Comparison of ENCODE assay signal across 9 cellular contexts in the genomic region with DNA sequence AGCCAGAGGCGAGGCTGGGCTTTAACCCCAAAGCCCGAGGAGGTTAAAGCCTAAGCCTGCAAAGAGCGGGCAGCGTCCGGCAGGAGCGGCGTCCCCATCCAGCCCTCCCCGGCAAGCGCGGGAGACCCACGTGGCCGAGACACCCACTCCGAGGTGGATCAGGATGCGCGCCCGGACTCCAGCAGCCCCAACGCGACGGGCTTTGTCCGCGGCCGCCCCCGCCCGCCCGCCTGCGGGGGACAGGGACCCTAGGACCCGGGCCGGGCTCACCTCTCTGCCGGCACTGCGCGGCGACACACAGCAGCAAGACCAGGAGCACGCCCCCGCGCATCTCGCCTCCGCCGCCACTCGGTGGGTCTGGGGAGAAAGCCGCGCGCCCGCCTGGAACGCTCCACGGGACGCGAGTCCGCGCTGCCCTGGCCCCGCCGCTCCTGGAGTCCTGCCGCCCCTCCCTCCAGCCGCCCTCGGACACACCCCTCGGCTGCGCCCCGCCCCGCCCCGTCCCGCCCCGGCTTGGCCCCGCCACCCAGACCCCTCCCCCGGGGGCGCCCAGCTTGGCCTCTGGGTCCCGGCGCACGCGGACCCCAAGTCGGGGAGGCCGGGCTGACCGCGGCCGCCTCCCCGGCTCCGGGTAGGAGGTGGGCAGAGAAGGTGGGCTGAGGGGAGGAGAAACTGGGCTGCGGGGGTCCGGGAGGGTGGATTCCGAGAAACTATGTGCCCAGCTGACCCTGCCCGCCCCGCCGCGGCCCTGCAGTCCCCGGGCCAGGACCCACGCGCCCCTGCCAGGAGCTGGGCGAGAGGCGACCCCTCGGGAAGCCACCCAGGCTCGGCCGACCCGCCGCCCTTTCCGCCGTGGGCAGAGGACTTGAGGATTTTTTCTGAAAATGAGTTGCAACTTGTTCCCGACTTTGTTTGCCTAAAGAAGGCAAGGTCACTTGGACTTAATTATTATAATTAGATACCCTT. TPM values are rescaled to one million over a fixed set of nuclear protein-coding genes. Genes with fewer than 3 reads are reported as not detected.
DNase-seq lines count a peak whose midpoint lies in the region; ATAC-seq and TF ChIP-seq lines count a peak whose summit lies in the region.
"Had no signal": no experiment of that assay in that cellular context is flagged by ENCODE, and none has a peak within 500 bp of the region (broad histone marks: within the 10 kb centered on the region; RNA-seq: fewer than 3 reads in every experiment).

A gene with protein sequence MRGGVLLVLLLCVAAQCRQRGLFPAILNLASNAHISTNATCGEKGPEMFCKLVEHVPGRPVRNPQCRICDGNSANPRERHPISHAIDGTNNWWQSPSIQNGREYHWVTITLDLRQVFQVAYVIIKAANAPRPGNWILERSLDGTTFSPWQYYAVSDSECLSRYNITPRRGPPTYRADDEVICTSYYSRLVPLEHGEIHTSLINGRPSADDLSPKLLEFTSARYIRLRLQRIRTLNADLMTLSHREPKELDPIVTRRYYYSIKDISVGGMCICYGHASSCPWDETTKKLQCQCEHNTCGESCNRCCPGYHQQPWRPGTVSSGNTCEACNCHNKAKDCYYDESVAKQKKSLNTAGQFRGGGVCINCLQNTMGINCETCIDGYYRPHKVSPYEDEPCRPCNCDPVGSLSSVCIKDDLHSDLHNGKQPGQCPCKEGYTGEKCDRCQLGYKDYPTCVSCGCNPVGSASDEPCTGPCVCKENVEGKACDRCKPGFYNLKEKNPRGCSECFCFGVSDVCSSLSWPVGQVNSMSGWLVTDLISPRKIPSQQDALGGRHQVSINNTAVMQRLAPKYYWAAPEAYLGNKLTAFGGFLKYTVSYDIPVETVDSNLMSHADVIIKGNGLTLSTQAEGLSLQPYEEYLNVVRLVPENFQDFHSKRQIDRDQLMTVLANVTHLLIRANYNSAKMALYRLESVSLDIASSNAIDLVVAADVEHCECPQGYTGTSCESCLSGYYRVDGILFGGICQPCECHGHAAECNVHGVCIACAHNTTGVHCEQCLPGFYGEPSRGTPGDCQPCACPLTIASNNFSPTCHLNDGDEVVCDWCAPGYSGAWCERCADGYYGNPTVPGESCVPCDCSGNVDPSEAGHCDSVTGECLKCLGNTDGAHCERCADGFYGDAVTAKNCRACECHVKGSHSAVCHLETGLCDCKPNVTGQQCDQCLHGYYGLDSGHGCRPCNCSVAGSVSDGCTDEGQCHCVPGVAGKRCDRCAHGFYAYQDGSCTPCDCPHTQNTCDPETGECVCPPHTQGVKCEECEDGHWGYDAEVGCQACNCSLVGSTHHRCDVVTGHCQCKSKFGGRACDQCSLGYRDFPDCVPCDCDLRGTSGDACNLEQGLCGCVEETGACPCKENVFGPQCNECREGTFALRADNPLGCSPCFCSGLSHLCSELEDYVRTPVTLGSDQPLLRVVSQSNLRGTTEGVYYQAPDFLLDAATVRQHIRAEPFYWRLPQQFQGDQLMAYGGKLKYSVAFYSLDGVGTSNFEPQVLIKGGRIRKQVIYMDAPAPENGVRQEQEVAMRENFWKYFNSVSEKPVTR (N-terminal part only) (minus strand): TSS at position 408 of the 966 bp plus-strand sequence. CDS start 77 bp downstream, at position 331.

- intact Hi-C loops in prostate gland (cut with DNase I), result no loop called here

- H3K27ac Mint-ChIP-seq in stimulated activated effector memory CD8-positive, alpha-beta T cell treated with anti-CD3 and anti-CD28 coated beads, Interleukin-12 subunit alpha, Interleukin-12 subunit beta, amount 100 ng/mL, for 72 hours, result no peak within 1 kb of the TSS

- no peak for TF ChIP-seq EP300 in gastroesophageal sphincter (IDR thresholded peaks at IDR 0.05)

- no peak within 1 kb of the TSS for H3K4me3 Mint-ChIP-seq in stimulated activated effector memory CD8-positive, alpha-beta T cell treated with anti-CD3 and anti-CD28 coated beads, Interleukin-12 subunit alpha, Interleukin-12 subunit beta, amount 100 ng/mL, for 72 hours

- H3K36me3 ChIP-seq in gastroesophageal sphincter, result no peaks in the 10 kb centered on the region
- H3K36me3 ChIP-seq in prostate gland, result no peaks in the 10 kb centered on the region
- H3K36me3 ChIP-seq in effector memory CD4-positive, alpha-beta T cell (ENCODE audit: control insufficient read depth, insufficient read depth, low read length), result no peaks in the 10 kb centered on the region

- DNase-seq in EL (peak; percentile 38), SK-MEL-5 (ENCODE audit: low read depth, low spot score) (peak; percentile 77), prostate gland (ENCODE audit: low spot score) (no peak), amniotic stem cell (lab: John Stamatoyannopoulos, UW) (no peak)
- no peak for DNase-seq in stimulated activated effector memory CD8-positive, alpha-beta T cell treated with anti-CD3 and anti-CD28 coated beads, Interleukin-12 subunit alpha, Interleukin-12 subunit beta, amount 100 ng/mL, for 72 hours (ENCODE audit: low spot score in 2 of 2)
- no peak for DNase-seq in effector memory CD4-positive, alpha-beta T cell

- no peak for TF ChIP-seq POLR2A in gastroesophageal sphincter (IDR thresholded peaks at IDR 0.05)
- no peak for TF ChIP-seq POLR2A in prostate gland (IDR thresholded peaks at IDR 0.05)

- WGBS in gastroesophageal sphincter (ENCODE audit: low coverage in 1 of 2), 2 donors, result 33 to 40% methylated on average over 2 to 7 of the region's 95 CpGs
- 2% methylated on average over 63 of the region's 95 CpGs for WGBS in prostate gland

- H3K36me3 Mint-ChIP-seq in stimulated activated effector memory CD8-positive, alpha-beta T cell treated with anti-CD3 and anti-CD28 coated beads, Interleukin-12 subunit alpha, Interleukin-12 subunit beta, amount 100 ng/mL, for 72 hours, result no peaks in the 10 kb centered on the region

- H3K4me3 ChIP-seq in gastroesophageal sphincter, result peak within 1 kb of the TSS; percentile 3 to 52
- H3K4me3 ChIP-seq in prostate gland, result peak within 1 kb of the TSS; percentile 25 to 39
- H3K4me3 ChIP-seq in effector memory CD4-positive, alpha-beta T cell (ENCODE audit: insufficient read depth, low read depth, low read length, poor library complexity, severe bottlenecking), result no peak within 1 kb of the TSS

- in situ Hi-C loops in SK-MEL-5 (cut with HindIII; ENCODE audit: low pct_unique_long_range_greater_than_20kb, low sequenced_read_pairs), result no loop called here

- peaks cover 10% of the 10 kb centered on the region for H3K9me3 Mint-ChIP-seq in stimulated activated effector memory CD8-positive, alpha-beta T cell treated with anti-CD3 and anti-CD28 coated beads, Interleukin-12 subunit alpha, Interleukin-12 subunit beta, amount 100 ng/mL, for 72 hours

- H3K4me1 ChIP-seq in gastroesophageal sphincter (peaks cover 0 to 24% (median 18%) of the 10 kb centered on the region in 3 donors), prostate gland (replicated peaks) (no peaks in the 10 kb centered on the region)
- no peaks in the 10 kb centered on the region for H3K4me1 ChIP-seq in effector memory CD4-positive, alpha-beta T cell (ENCODE audit: control insufficient read depth, insufficient read depth, low read length, poor library complexity, severe bottlenecking)

- peaks cover 68% of the 10 kb centered on the region for H3K27me3 ChIP-seq in gastroesophageal sphincter
- H3K27me3 ChIP-seq in prostate gland (replicated peaks; ENCODE audit: insufficient read depth), result no peaks in the 10 kb centered on the region
- H3K27me3 ChIP-seq in effector memory CD4-positive, alpha-beta T cell (replicated peaks; ENCODE audit: control insufficient read depth, insufficient read depth, low read length, poor library complexity, severe bottlenecking), result peaks cover 3% of the 10 kb centered on the region

- H3K27ac ChIP-seq in gastroesophageal sphincter (no peak within 1 kb of the TSS), prostate gland (no peak within 1 kb of the TSS)
- H3K27ac ChIP-seq in effector memory CD4-positive, alpha-beta T cell (ENCODE audit: insufficient read depth, low read length, poor library complexity, severe bottlenecking), result no peak within 1 kb of the TSS

- no peak for ATAC-seq in gastroesophageal sphincter
- no peak for ATAC-seq in stimulated activated effector memory CD8-positive, alpha-beta T cell treated with anti-CD3 and anti-CD28 coated beads, Interleukin-12 subunit alpha, Interleukin-12 subunit beta, amount 100 ng/mL, for 72 hours
- no peak for ATAC-seq in GM19035 (IDR thresholded peaks at IDR 0.05; ENCODE audit: unreplicated experiment)

- TF ChIP-seq CTCF in gastroesophageal sphincter (IDR thresholded peaks at IDR 0.05) (no peak), prostate gland (IDR thresholded peaks at IDR 0.05) (no peak)

- H3K9me3 ChIP-seq in gastroesophageal sphincter, result no peaks in the 10 kb centered on the region
- H3K9me3 ChIP-seq in prostate gland, result no peaks in the 10 kb centered on the region
- no peaks in the 10 kb centered on the region for H3K9me3 ChIP-seq in effector memory CD4-positive, alpha-beta T cell (ENCODE audit: control insufficient read depth, low read length)

- H3K4me1 Mint-ChIP-seq in stimulated activated effector memory CD8-positive, alpha-beta T cell treated with anti-CD3 and anti-CD28 coated beads, Interleukin-12 subunit alpha, Interleukin-12 subunit beta, amount 100 ng/mL, for 72 hours, result no peaks in the 10 kb centered on the region

RNA-seq across cellular contexts. Expression of the gene that starts here (rescaled TPM):
- total RNA-seq in SK-MEL-5 (2014; rRNA removed; shearing (Covaris generic)), result 116 and 131 TPM in 2 replicates
- 149 and 195 TPM in 2 replicates for polyA plus RNA-seq in SK-MEL-5 (2015; cell fraction: cytosol; rRNA removed)
- 323 and 397 TPM in 2 replicates for polyA plus RNA-seq in SK-MEL-5 (2015; cell fraction: nucleus; rRNA removed)
- total RNA-seq in gastroesophageal sphincter (1 to 10 TPM in 1 of 4 donors, under 1 TPM in 3; under 0.01 to 1.0 (median 0.60) TPM), prostate gland (10 to 100 TPM in 1 of 2 donors, 1 to 10 TPM in 1; 1.8 to 59.6 TPM)
- total RNA-seq: T-helper 2 cell treated with Interferon-gamma antibody and Interleukin-4, amounts not matched to agents 100 ng/mL and 5 ng/mL, for 36 hours had no signal

Comparison
In these comparisons a context has a peak if more than half of its experiments do, and no peak if none do; other contexts are left out.
1. DNase-seq: peak in EL (single experiment) and SK-MEL-5 (single experiment); none in prostate gland (single experiment), amniotic stem cell (single experiment), stimulated activated effector memory CD8-positive, alpha-beta T cell treated with anti-CD3 and anti-CD28 coated beads, Interleukin-12 subunit alpha, Interleukin-12 subunit beta, amount 100 ng/mL, for 72 hours (0 of 2) and effector memory CD4-positive, alpha-beta T cell (0 of 3).